Comparison of ENCODE assay signal across 8 cellular contexts in genomic region chr11:808427-809286, GRCh38. TPM values are rescaled to one million over a fixed set of nuclear protein-coding genes. Genes with fewer than 3 reads are reported as not detected.
DNase-seq lines count a peak whose midpoint lies in the region; ATAC-seq and TF ChIP-seq lines count a peak whose summit lies in the region.

No MANE protein-coding gene starts in this region.

- peak overlapping the region; percentile 99 for H3K27ac ChIP-seq in brain microvascular endothelial cell
- peak overlapping the region; percentile 99 for H3K27ac ChIP-seq in lower lobe of right lung
- peak overlapping the region; percentile 94 to 96 (median 96) for H3K27ac ChIP-seq in transverse colon

- ATAC-seq in lower lobe of right lung (no peak), HG03097 (IDR thresholded peaks at IDR 0.05; ENCODE audit: low FRiP score, unreplicated experiment) (no peak)

- H3K36me3 ChIP-seq in Loucy (ENCODE audit: insufficient read depth, low read length) = peaks cover 20% of the 10 kb centered on the region; the same call in 1 of the 2 replicates
- peaks cover 30% of the 10 kb centered on the region for H3K36me3 ChIP-seq in brain microvascular endothelial cell (replicated peaks)
- H3K36me3 ChIP-seq in lower lobe of right lung = peaks cover 27% of the 10 kb centered on the region
- peaks cover 0 to 13% (median 3%) of the 10 kb centered on the region in 4 donors for H3K36me3 ChIP-seq in transverse colon

- intact Hi-C loops in lower lobe of right lung (cut with DNase I) (no loop called here), transverse colon (cut with DNase I; ENCODE audit: low total_unique reads) (no loop called here)

- 34 to 52% methylated on average over 3 to 27 of the region's 36 CpGs for WGBS in transverse colon (ENCODE audit: low coverage in 1 of 2), 2 donors

- H3K79me2 ChIP-seq in Loucy (ENCODE audit: insufficient read depth, low read length) = peaks cover 66% of the 10 kb centered on the region

- peaks cover 5% of the 10 kb centered on the region for H3K27me3 ChIP-seq in Loucy (ENCODE audit: insufficient read depth, low read length, poor library complexity, severe bottlenecking)
- no peaks in the 10 kb centered on the region for H3K27me3 ChIP-seq in brain microvascular endothelial cell (replicated peaks)
- no peaks in the 10 kb centered on the region for H3K27me3 ChIP-seq in lower lobe of right lung (ENCODE audit: low read depth)
- no peaks in the 10 kb centered on the region for H3K27me3 ChIP-seq in transverse colon

- H3K4me1 ChIP-seq in Loucy (ENCODE audit: insufficient read depth, low read length, poor library complexity, severe bottlenecking) (peaks cover 40% of the 10 kb centered on the region), lower lobe of right lung (peaks cover 48% of the 10 kb centered on the region), transverse colon (peaks cover 18 to 49% (median 43%) of the 10 kb centered on the region in 4 donors)

- H3K9me3 ChIP-seq in Loucy (ENCODE audit: insufficient read depth, low read depth, low read length) (no peaks in the 10 kb centered on the region), lower lobe of right lung (no peaks in the 10 kb centered on the region), transverse colon (no peaks in the 10 kb centered on the region)

- no peak for TF ChIP-seq POLR2A in transverse colon (IDR thresholded peaks at IDR 0.05)

- DNase-seq in brain microvascular endothelial cell (no peak), lower lobe of right lung (no peak), transverse colon (peak; percentile 35), DMS114 treated with DMSO at 0.1 percent for 48 hours (lab: John Stamatoyannopoulos, UW; ENCODE audit: unreplicated experiment) (no peak)
- DNase-seq in stimulated activated CD4-positive, alpha-beta T cell treated with anti-CD3 and anti-CD28 coated beads, Interleukin-12 subunit alpha, Interleukin-12 subunit beta, amount 100 ng/mL, for 4 hours = no peak

- H3F3A ChIP-seq in Loucy (ENCODE audit: low read depth) = no peaks in the 10 kb centered on the region; the same call in 1 of the 2 replicates

- H3K4me3 ChIP-seq in GM12875 (ENCODE audit: low read depth, low read length) (peak overlapping the region; percentile 92), Loucy (ENCODE audit: low read length, poor library complexity, severe bottlenecking) (peak overlapping the region; percentile 89), brain microvascular endothelial cell (ENCODE audit: low read depth, low read length) (peak overlapping the region; percentile 92), lower lobe of right lung (peak overlapping the region; percentile 90), transverse colon (peak overlapping the region; percentile 56 to 98 (median 92))

- TF ChIP-seq CTCF in GM12875 (IDR thresholded peaks at IDR 0.05; ENCODE audit: borderline replicate concordance, insufficient read depth, low read depth, low read length) (peak; percentile 37; the same call in 1 of the 2 replicates), Loucy (conservative IDR thresholded peaks at IDR 0.05; ENCODE audit: low read length) (no peak), brain microvascular endothelial cell (IDR thresholded peaks at IDR 0.05; ENCODE audit: low read depth, low read length, missing control alignments) (no peak), lower lobe of right lung (IDR thresholded peaks at IDR 0.05) (no peak), transverse colon (IDR thresholded peaks at IDR 0.05) (peak in 1 of 5 experiments; percentile 20)

- peaks cover 37% of the 10 kb centered on the region for H4K20me1 ChIP-seq in Loucy (ENCODE audit: insufficient read depth, low read length, poor library complexity, severe bottlenecking)

- peak overlapping the region; percentile 94 for H3K4me2 ChIP-seq in Loucy (ENCODE audit: low read depth, low read length, poor library complexity, severe bottlenecking)

- peak overlapping the region; percentile 93 for H3K9ac ChIP-seq in Loucy (ENCODE audit: low read depth, low read length, poor library complexity, severe bottlenecking)

- in situ Hi-C loops in brain microvascular endothelial cell (cut with HindIII; ENCODE audit: low pct_ligation_motif_present, low sequenced_read_pairs) = no loop called here
- in situ Hi-C loops in transverse colon (cut with MboI; ENCODE audit: low pct_ligation_motif_present in 1 of 4, low pct_unique_long_range_greater_than_20kb in 1 of 4, low sequenced_read_pairs in 3 of 4) = no loop called here

- no peaks in the 10 kb centered on the region for H3K9me2 ChIP-seq in Loucy (replicated peaks; ENCODE audit: low read depth, low read length)

- peak overlapping the region; percentile 86 for H2AFZ ChIP-seq in Loucy (ENCODE audit: low read length)

- TF ChIP-seq EP300 in transverse colon (IDR thresholded peaks at IDR 0.05; ENCODE audit: low read depth) = no peak

RNA-seq across cellular contexts. Expression of gene RPLP2, which starts 1.1 kb away (rescaled TPM):
- total RNA-seq in lower lobe of right lung (1,518 TPM), transverse colon (100 to 1,000 TPM; 273 to 670 (median 466) TPM)

RNA-seq across cellular contexts. Expression of gene PIDD1, which starts 3.6 kb away (rescaled TPM):
- total RNA-seq in lower lobe of right lung (12.6 TPM), transverse colon (100 to 1,000 TPM in 2 of 4 donors, 10 to 100 TPM in 2; 26.0 to 185 (median 70.5) TPM)

RNA-seq across cellular contexts. Expression of gene PNPLA2, which starts 10.1 kb away (rescaled TPM):
- 137 TPM for total RNA-seq in lower lobe of right lung
- 100 to 1,000 TPM in 3 of 4 donors, 10 to 100 TPM in 1; 61.7 to 821 (median 134) TPM for total RNA-seq in transverse colon

RNA-seq across cellular contexts. Expression of gene SLC25A22, which starts 10.6 kb away (rescaled TPM):
- 18.2 TPM for total RNA-seq in lower lobe of right lung
- 10 to 100 TPM in 2 of 4 donors, 1 to 10 TPM in 2; 6.0 to 28.3 (median 9.7) TPM for total RNA-seq in transverse colon

RNA-seq across cellular contexts. Expression of gene CEND1, which starts 18.8 kb away (rescaled TPM):
- total RNA-seq in lower lobe of right lung = not detected
- total RNA-seq in transverse colon = 1 to 10 TPM in 1 of 4 donors, under 1 TPM in 1, not detected in 2; 0.79 to 1.2 TPM
